ENCODE assay signal across 18 cellular contexts in genomic region chr6:142934190-142934589, GRCh38. TPM values are rescaled to one million over a fixed set of nuclear protein-coding genes. Genes with fewer than 3 reads are reported as not detected.
DNase-seq lines count a peak whose midpoint lies in the region; ATAC-seq lines count a peak whose summit lies in the region.
"Had no signal": no experiment of that assay in that cellular context is flagged by ENCODE, and none has a peak within 500 bp of the region (broad histone marks: within the 10 kb centered on the region; RNA-seq: fewer than 3 reads in every experiment).

No MANE protein-coding gene starts in this region.

- H3K9me3 Mint-ChIP-seq in activated CD4-positive, alpha-beta T cell treated with anti-CD3 and anti-CD28 coated beads, Interleukin-2, amount 10 ng/mL, durations not matched to agents 24 days and 14 days: no peaks in the 10 kb centered on the region
- H3K9me3 Mint-ChIP-seq in IgD-negative memory B cell (no peaks in the 10 kb centered on the region), naive B cell (no peaks in the 10 kb centered on the region)
- peaks cover 3% of the 10 kb centered on the region for H3K9me3 Mint-ChIP-seq in activated naive CD8-positive, alpha-beta T cell treated with anti-CD3 and anti-CD28 coated beads for 36 hours
- H3K9me3 Mint-ChIP-seq: CD14-positive monocyte; dendritic cell treated with granulocyte-macrophage colony-stimulating factor and Interleukin-4, amounts not matched to agents 40 ng/mL and 50 ng/mL, for 4 days had no signal

- intact Hi-C loops in activated CD4-positive, alpha-beta T cell treated with anti-CD3 and anti-CD28 coated beads, Interleukin-2, amount 10 ng/mL, durations not matched to agents 24 days and 14 days (cut with micrococcal nuclease): no loop called here

- DNase-seq in activated CD4-positive, alpha-beta T cell treated with anti-CD3 and anti-CD28 coated beads, Interleukin-2, amount 10 ng/mL, durations not matched to agents 24 days and 14 days: no peak
- DNase-seq in activated CD4-positive, alpha-beta T cell treated with anti-CD3 and anti-CD28 coated beads, Interleukin-2, amount 50 U/mL, for 1 hour: no peak
- DNase-seq in activated naive CD8-positive, alpha-beta T cell treated with anti-CD3 and anti-CD28 coated beads for 36 hours: no peak
- no peak for DNase-seq in naive B cell
- no peak for DNase-seq in activated effector memory CD4-positive, alpha-beta T cell treated with anti-CD3 and anti-CD28 coated beads, Interleukin-2, amount 50 U/mL, for 16 hours
- DNase-seq: left lung; mucosa of descending colon; NCI-H1694 treated with DMSO at 0.1 percent for 48 hours; nucleus accumbens; RPMI8226; stimulated activated naive CD4-positive, alpha-beta T cell treated with Interleukin-2 at 50 U/mL for 16 hours had no signal

- H3K27me3 Mint-ChIP-seq in activated CD4-positive, alpha-beta T cell treated with anti-CD3 and anti-CD28 coated beads, Interleukin-2, amount 10 ng/mL, durations not matched to agents 24 days and 14 days: no peaks in the 10 kb centered on the region
- H3K27me3 Mint-ChIP-seq in IgD-negative memory B cell (no peaks in the 10 kb centered on the region), naive B cell (no peaks in the 10 kb centered on the region)
- no peaks in the 10 kb centered on the region for H3K27me3 Mint-ChIP-seq in activated naive CD8-positive, alpha-beta T cell treated with anti-CD3 and anti-CD28 coated beads for 36 hours

- peak overlapping the region; percentile 64 for H3K27ac Mint-ChIP-seq in activated CD4-positive, alpha-beta T cell treated with anti-CD3 and anti-CD28 coated beads, Interleukin-2, amount 10 ng/mL, durations not matched to agents 24 days and 14 days
- H3K27ac Mint-ChIP-seq in IgD-negative memory B cell: peak overlapping the region; percentile 58 to 90 (median 88)
- peak overlapping the region; percentile 81 for H3K27ac Mint-ChIP-seq in activated naive CD8-positive, alpha-beta T cell treated with anti-CD3 and anti-CD28 coated beads for 36 hours
- peak overlapping the region in 4 of 6 donors; percentile 50 to 84 (median 81) for H3K27ac Mint-ChIP-seq in naive B cell
- H3K27ac Mint-ChIP-seq: CD14-positive monocyte; dendritic cell treated with granulocyte-macrophage colony-stimulating factor and Interleukin-4, amounts not matched to agents 40 ng/mL and 50 ng/mL, for 4 days had no signal

- H3K36me3 Mint-ChIP-seq in activated CD4-positive, alpha-beta T cell treated with anti-CD3 and anti-CD28 coated beads, Interleukin-2, amount 10 ng/mL, durations not matched to agents 24 days and 14 days (ENCODE audit: low read depth): peaks cover 31% of the 10 kb centered on the region
- peaks cover 2% of the 10 kb centered on the region for H3K36me3 Mint-ChIP-seq in IgD-negative memory B cell
- peaks cover 58% of the 10 kb centered on the region for H3K36me3 Mint-ChIP-seq in activated naive CD8-positive, alpha-beta T cell treated with anti-CD3 and anti-CD28 coated beads for 36 hours
- H3K36me3 Mint-ChIP-seq in naive B cell: no peaks in the 10 kb centered on the region

- ATAC-seq in naive B cell (ENCODE audit: low read depth in 2 of 2) (no peak), GM18868 (IDR thresholded peaks at IDR 0.05; ENCODE audit: unreplicated experiment) (no peak), HG02623 (IDR thresholded peaks at IDR 0.05; ENCODE audit: unreplicated experiment) (no peak)
- ATAC-seq: A549, left lung had no signal

- H3K4me1 Mint-ChIP-seq in activated CD4-positive, alpha-beta T cell treated with anti-CD3 and anti-CD28 coated beads, Interleukin-2, amount 10 ng/mL, durations not matched to agents 24 days and 14 days: peaks cover 70% of the 10 kb centered on the region
- peaks cover 70 to 78% (median 73%) of the 10 kb centered on the region in 3 donors for H3K4me1 Mint-ChIP-seq in IgD-negative memory B cell
- H3K4me1 Mint-ChIP-seq in activated naive CD8-positive, alpha-beta T cell treated with anti-CD3 and anti-CD28 coated beads for 36 hours: peaks cover 88% of the 10 kb centered on the region
- peaks cover 54 to 83% (median 61%) of the 10 kb centered on the region in 3 donors for H3K4me1 Mint-ChIP-seq in naive B cell

- peak overlapping the region; percentile 53 for H3K4me3 Mint-ChIP-seq in activated CD4-positive, alpha-beta T cell treated with anti-CD3 and anti-CD28 coated beads, Interleukin-2, amount 10 ng/mL, durations not matched to agents 24 days and 14 days
- H3K4me3 Mint-ChIP-seq in IgD-negative memory B cell (peak overlapping the region in 3 of 4 donors; percentile 54 to 94 (median 93)), naive B cell (peak overlapping the region in 7 of 8 donors; percentile 5 to 90 (median 70))
- no peak overlapping the region for H3K4me3 Mint-ChIP-seq in activated naive CD8-positive, alpha-beta T cell treated with anti-CD3 and anti-CD28 coated beads for 36 hours
- H3K4me3 Mint-ChIP-seq: CD14-positive monocyte; dendritic cell treated with granulocyte-macrophage colony-stimulating factor and Interleukin-4, amounts not matched to agents 40 ng/mL and 50 ng/mL, for 4 days; type B pancreatic cell had no signal

RNA-seq across cellular contexts. Expression of gene HIVEP2, which starts 10.8 kb away (rescaled TPM):
- 27.1 and 28.0 TPM in 2 replicates for total RNA-seq in activated CD4-positive, alpha-beta T cell treated with anti-CD3 and anti-CD28 coated beads, Interleukin-2, amount 10 ng/mL, durations not matched to agents 24 days and 14 days
- polyA plus RNA-seq in IgD-negative memory B cell (5.9 TPM), naive B cell (ENCODE audit: low read depth in 6 of 6) (10 to 100 TPM in 1 of 6 donors, 1 to 10 TPM in 5; 2.7 to 10.2 (median 5.4) TPM)
- 10 to 100 TPM; 27.1 to 28.8 TPM for total RNA-seq in activated naive CD8-positive, alpha-beta T cell treated with anti-CD3 and anti-CD28 coated beads for 36 hours
